Comparison of ENCODE assay signal across 34 cellular contexts in the genomic region with DNA sequence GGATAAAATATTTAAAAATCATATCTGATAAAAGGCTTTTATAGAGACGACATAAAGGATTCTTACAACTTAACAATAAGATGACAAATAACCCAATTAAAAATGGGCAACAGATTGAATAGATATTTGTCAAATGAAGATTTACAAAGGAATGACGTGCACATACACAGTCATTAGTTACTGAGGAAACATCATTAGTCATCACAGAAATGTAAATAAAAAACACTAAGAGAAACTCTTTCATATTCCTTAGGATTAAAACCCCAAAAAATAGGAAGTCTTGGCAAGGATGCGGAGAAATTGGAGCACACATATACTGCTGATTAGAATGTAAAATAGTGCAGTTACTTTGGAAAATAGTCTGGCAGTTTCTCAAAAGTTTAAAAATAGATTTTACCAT.
"Had no signal": no experiment of that assay in that cellular context is flagged by ENCODE, and none has a peak within 500 bp of the region (broad histone marks: within the 10 kb centered on the region; RNA-seq: fewer than 3 reads in every experiment).

No MANE protein-coding gene starts in this region.

- DNase-seq: activated CD4-positive, alpha-beta memory T cell treated with anti-CD3 and anti-CD28 coated beads, Interleukin-2, amount 10 ng/mL, durations not matched to agents 7 days and 5 days; activated CD4-positive, alpha-beta T cell treated with anti-CD3 and anti-CD28 coated beads for 1 hour; activated CD4-positive, alpha-beta T cell treated with anti-CD3 and anti-CD28 coated beads for 48 hours; activated CD4-positive, CD25-positive, alpha-beta regulatory T cell; activated CD8-positive, alpha-beta memory T cell treated with anti-CD3 and anti-CD28 coated beads for 24 hours; activated CD8-positive, alpha-beta memory T cell treated with anti-CD3 and anti-CD28 coated beads, Interleukin-2, amount 10 ng/mL, durations not matched to agents 7 days and 5 days; activated CD8-positive, alpha-beta memory T cell treated with anti-CD3 and anti-CD28 coated beads, Interleukin-2, amount 50 U/mL, for 48 hours; activated effector memory CD4-positive, alpha-beta T cell treated with Interleukin-2 at 50 U/mL for 16 hours; activated naive CD4-positive, alpha-beta T cell treated with anti-CD3 and anti-CD28 coated beads, Interleukin-2, amount 10 ng/mL, durations not matched to agents 7 days and 5 days; activated naive CD8-positive, alpha-beta T cell treated with anti-CD3 and anti-CD28 coated beads, Interleukin-2, amount 50 U/mL, for 24 hours; activated T-cell treated with anti-CD3 and anti-CD28 coated beads, Interleukin-2, amount 50 U/mL, for 48 hours; amygdala; Kasumi-1; KG1; MM.1S; MV-4-11; NCI-H1092 treated with DMSO at 0.1 percent for 48 hours; NCI-H1417; NCI-H187 treated with DMSO at 0.1 percent for 48 hours; NCI-H2081; NCI-H2171 treated with DMSO at 0.1 percent for 48 hours; NCI-H2227 treated with DMSO at 0.1 percent for 48 hours; NCI-H446; NCI-H524; Peyer's patch; Right ventricle myocardium superior; SW 1271; T-helper 1 cell; T-helper 2 cell; T1000; WERI-Rb-1 had no signal

- H3K4me3 Mint-ChIP-seq: activated CD4-positive, alpha-beta memory T cell treated with anti-CD3 and anti-CD28 coated beads, Interleukin-2, amount 10 ng/mL, durations not matched to agents 7 days and 5 days; activated CD8-positive, alpha-beta memory T cell treated with anti-CD3 and anti-CD28 coated beads, Interleukin-2, amount 10 ng/mL, durations not matched to agents 7 days and 5 days; activated naive CD4-positive, alpha-beta T cell treated with anti-CD3 and anti-CD28 coated beads, Interleukin-2, amount 10 ng/mL, durations not matched to agents 7 days and 5 days; activated naive CD8-positive, alpha-beta T cell; activated naive CD8-positive, alpha-beta T cell treated with anti-CD3 and anti-CD28 coated beads, Interleukin-2, amount 50 U/mL, for 24 hours had no signal

- H3K4me1 ChIP-seq: ascending aorta, Peyer's patch had no signal

- H3K36me3 Mint-ChIP-seq: activated CD8-positive, alpha-beta memory T cell treated with anti-CD3 and anti-CD28 coated beads, Interleukin-2, amount 10 ng/mL, durations not matched to agents 7 days and 5 days; activated naive CD4-positive, alpha-beta T cell treated with anti-CD3 and anti-CD28 coated beads, Interleukin-2, amount 10 ng/mL, durations not matched to agents 7 days and 5 days; activated naive CD8-positive, alpha-beta T cell had no signal

- H3K27me3 Mint-ChIP-seq: activated CD4-positive, alpha-beta memory T cell treated with anti-CD3 and anti-CD28 coated beads, Interleukin-2, amount 10 ng/mL, durations not matched to agents 7 days and 5 days; activated CD8-positive, alpha-beta memory T cell treated with anti-CD3 and anti-CD28 coated beads, Interleukin-2, amount 10 ng/mL, durations not matched to agents 7 days and 5 days; activated naive CD4-positive, alpha-beta T cell treated with anti-CD3 and anti-CD28 coated beads, Interleukin-2, amount 10 ng/mL, durations not matched to agents 7 days and 5 days; activated naive CD8-positive, alpha-beta T cell; activated naive CD8-positive, alpha-beta T cell treated with anti-CD3 and anti-CD28 coated beads, Interleukin-2, amount 50 U/mL, for 24 hours had no signal

- H3K4me1 Mint-ChIP-seq: activated CD4-positive, alpha-beta memory T cell treated with anti-CD3 and anti-CD28 coated beads, Interleukin-2, amount 10 ng/mL, durations not matched to agents 7 days and 5 days; activated CD8-positive, alpha-beta memory T cell treated with anti-CD3 and anti-CD28 coated beads, Interleukin-2, amount 10 ng/mL, durations not matched to agents 7 days and 5 days; activated naive CD4-positive, alpha-beta T cell treated with anti-CD3 and anti-CD28 coated beads, Interleukin-2, amount 10 ng/mL, durations not matched to agents 7 days and 5 days; activated naive CD8-positive, alpha-beta T cell treated with anti-CD3 and anti-CD28 coated beads, Interleukin-2, amount 50 U/mL, for 24 hours had no signal

- H3K9me3 ChIP-seq: ascending aorta, Peyer's patch had no signal

- H3K27ac ChIP-seq: ascending aorta, Peyer's patch, RWPE1, WERI-Rb-1 had no signal

- H3K27me3 ChIP-seq: ascending aorta, Peyer's patch had no signal

- H3K36me3 ChIP-seq: ascending aorta, Peyer's patch, WERI-Rb-1 had no signal

- H3K27ac Mint-ChIP-seq: activated CD4-positive, alpha-beta memory T cell treated with anti-CD3 and anti-CD28 coated beads, Interleukin-2, amount 10 ng/mL, durations not matched to agents 7 days and 5 days; activated CD8-positive, alpha-beta memory T cell treated with anti-CD3 and anti-CD28 coated beads, Interleukin-2, amount 10 ng/mL, durations not matched to agents 7 days and 5 days; activated naive CD4-positive, alpha-beta T cell treated with anti-CD3 and anti-CD28 coated beads, Interleukin-2, amount 10 ng/mL, durations not matched to agents 7 days and 5 days; activated naive CD8-positive, alpha-beta T cell; activated naive CD8-positive, alpha-beta T cell treated with anti-CD3 and anti-CD28 coated beads, Interleukin-2, amount 50 U/mL, for 24 hours had no signal

- H3K4me3 ChIP-seq: ascending aorta, Peyer's patch had no signal

- ATAC-seq: activated CD8-positive, alpha-beta memory T cell treated with anti-CD3 and anti-CD28 coated beads, Interleukin-2, amount 10 ng/mL, durations not matched to agents 7 days and 5 days; activated naive CD8-positive, alpha-beta T cell treated with anti-CD3 and anti-CD28 coated beads, Interleukin-2, amount 50 U/mL, for 24 hours had no signal
